1 cellular context compared by ENCODE assay signal in the genomic region with DNA sequence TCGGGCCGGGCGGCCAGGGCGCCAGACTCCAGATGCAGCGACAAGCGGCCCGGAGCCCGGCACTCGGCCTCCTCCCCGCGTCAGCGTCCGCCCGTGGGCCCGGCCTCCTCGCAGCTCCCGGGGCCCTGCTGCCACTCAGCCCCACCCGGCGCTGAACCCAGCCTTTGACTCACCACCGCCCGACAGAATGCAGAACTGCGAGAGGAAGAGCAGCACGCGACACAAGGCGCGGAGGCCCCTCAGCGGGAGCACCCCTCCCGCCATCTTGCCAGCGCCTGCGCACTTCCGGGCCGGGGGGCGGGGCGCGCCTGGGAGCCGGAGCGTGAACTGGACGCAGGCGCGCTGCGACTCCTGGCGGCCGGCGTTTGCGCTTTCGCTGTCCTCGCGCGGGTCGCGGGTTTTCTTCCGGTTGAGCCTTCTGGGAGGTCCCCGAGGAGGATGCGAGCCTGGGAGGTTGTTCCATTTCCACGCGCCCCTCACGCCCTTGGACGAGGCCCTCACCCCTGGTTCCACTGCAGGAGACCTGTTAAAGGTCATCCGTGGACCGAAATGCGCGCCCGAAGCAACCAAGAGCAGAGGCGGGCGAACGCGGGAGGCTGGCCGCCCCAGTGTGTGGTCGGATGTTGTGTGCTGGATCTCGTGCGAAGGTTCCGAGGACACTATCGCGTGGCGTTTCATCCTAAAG.
A peak's percentile ranks its signal among the peaks of the same experiment; 100 is the strongest.
TF ChIP-seq lines count a peak whose summit lies in the region.

A gene with protein sequence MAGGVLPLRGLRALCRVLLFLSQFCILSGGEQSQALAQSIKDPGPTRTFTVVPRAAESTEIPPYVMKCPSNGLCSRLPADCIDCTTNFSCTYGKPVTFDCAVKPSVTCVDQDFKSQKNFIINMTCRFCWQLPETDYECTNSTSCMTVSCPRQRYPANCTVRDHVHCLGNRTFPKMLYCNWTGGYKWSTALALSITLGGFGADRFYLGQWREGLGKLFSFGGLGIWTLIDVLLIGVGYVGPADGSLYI (minus strand): TSS at position 284 of the 685 bp plus-strand sequence. CDS start 20 bp downstream, at position 264.

TF ChIP-seq in GM12878, 131 proteins besides CTCF, POLR2A, EP300 and RAD21 (continued from another document and continues in another):
- TF ChIP-seq NKRF (conservative IDR thresholded peaks at IDR 0.05) (peak; percentile 94), CREB1 (IDR thresholded peaks at IDR 0.05; ENCODE audit: low read depth) (no peak), PRDM15 (CRISPR knock-in tag; IDR thresholded peaks at IDR 0.05) (no peak), SMAD5 (IDR thresholded peaks at IDR 0.05; ENCODE audit: low read depth) (peak; percentile 81; the same call in 1 of the 2 replicates), ATF7 (IDR thresholded peaks at IDR 0.05; ENCODE audit: low read depth) (no peak), SMARCA5 (IDR thresholded peaks at IDR 0.05) (peak; percentile 83), HDAC2 (IDR thresholded peaks at IDR 0.05) (no peak), SKIL (IDR thresholded peaks at IDR 0.05; ENCODE audit: low read depth, poor library complexity, severe bottlenecking) (no peak), DPF2 (IDR thresholded peaks at IDR 0.05) (peak; percentile 81), NFXL1 (IDR thresholded peaks at IDR 0.05; ENCODE audit: borderline replicate concordance) (no peak), SPI1 (IDR thresholded peaks at IDR 0.05; ENCODE audit: borderline replicate concordance, insufficient read depth, low read depth, low read length) (peak; percentile 80), MEF2A (IDR thresholded peaks at IDR 0.05; ENCODE audit: insufficient read depth, low read depth, low read length) (no peak), EGR1 (IDR thresholded peaks at IDR 0.05; ENCODE audit: borderline replicate concordance in 1 of 2, low read depth in 2 of 2, low read length in 2 of 2) (peak in 1 of 2 experiments; percentile 10; a peak in 1 of 3 replicates), HDGF (IDR thresholded peaks at IDR 0.05) (no peak), POLR2AphosphoS2 (IDR thresholded peaks at IDR 0.05; ENCODE audit: low read depth, low read length) (peak; percentile 87), CBX3 (IDR thresholded peaks at IDR 0.05; ENCODE audit: borderline replicate concordance, low read depth) (no peak), CHD1 (IDR thresholded peaks at IDR 0.05; ENCODE audit: low read depth, low read length) (0 out of 2 replicates have a peak, but pooled peaks have one; percentile 17), LARP7 (IDR thresholded peaks at IDR 0.05) (peak; percentile 83), TBL1XR1 (IDR thresholded peaks at IDR 0.05; ENCODE audit: low read depth, low read length) (0 out of 2 replicates have a peak, but pooled peaks have one; percentile 27), SIN3A (IDR thresholded peaks at IDR 0.05; ENCODE audit: low read depth, low read length) (peak; percentile 52), NR2C1 (IDR thresholded peaks at IDR 0.05) (peak; percentile 94), HCFC1 (IDR thresholded peaks at IDR 0.05; ENCODE audit: low read length) (peak; percentile 62; the same call in 1 of the 2 replicates), IKZF1 (conservative IDR thresholded peaks at IDR 0.05) (peak; percentile 82), SMC3 (IDR thresholded peaks at IDR 0.05; ENCODE audit: borderline replicate concordance, low read length) (peak; percentile 20; the same call in 1 of the 2 replicates), POU2F2 (IDR thresholded peaks at IDR 0.05; ENCODE audit: borderline replicate concordance, low read depth, low read length) (peak; percentile 51; the same call in 2 of the 3 replicates), YBX1 (IDR thresholded peaks at IDR 0.05) (no peak), RAD51 (IDR thresholded peaks at IDR 0.05) (no peak), CEBPB (IDR thresholded peaks at IDR 0.05; ENCODE audit: borderline replicate concordance in 1 of 2, low read depth in 2 of 2, low read length in 2 of 2) (no peak), IRF4 (IDR thresholded peaks at IDR 0.05; ENCODE audit: low read depth, low read length) (peak; percentile 6; the same call in 1 of the 2 replicates), TAF1 (IDR thresholded peaks at IDR 0.05; ENCODE audit: borderline replicate concordance, low read depth, low read length) (peak; percentile 96), MTA2 (IDR thresholded peaks at IDR 0.05; ENCODE audit: low read depth) (0 out of 2 replicates have a peak, but pooled peaks have one; percentile 35), CBX5 (IDR thresholded peaks at IDR 0.05; ENCODE audit: low read depth) (no peak)
- TF ChIP-seq, protein P1, sequence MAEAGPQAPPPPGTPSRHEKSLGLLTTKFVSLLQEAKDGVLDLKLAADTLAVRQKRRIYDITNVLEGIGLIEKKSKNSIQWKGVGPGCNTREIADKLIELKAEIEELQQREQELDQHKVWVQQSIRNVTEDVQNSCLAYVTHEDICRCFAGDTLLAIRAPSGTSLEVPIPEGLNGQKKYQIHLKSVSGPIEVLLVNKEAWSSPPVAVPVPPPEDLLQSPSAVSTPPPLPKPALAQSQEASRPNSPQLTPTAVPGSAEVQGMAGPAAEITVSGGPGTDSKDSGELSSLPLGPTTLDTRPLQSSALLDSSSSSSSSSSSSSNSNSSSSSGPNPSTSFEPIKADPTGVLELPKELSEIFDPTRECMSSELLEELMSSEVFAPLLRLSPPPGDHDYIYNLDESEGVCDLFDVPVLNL (IDR thresholded peaks at IDR 0.05; ENCODE audit: low read depth, low read length): no peak; the same call in 1 of the 2 replicates
- TF ChIP-seq, protein P2, sequence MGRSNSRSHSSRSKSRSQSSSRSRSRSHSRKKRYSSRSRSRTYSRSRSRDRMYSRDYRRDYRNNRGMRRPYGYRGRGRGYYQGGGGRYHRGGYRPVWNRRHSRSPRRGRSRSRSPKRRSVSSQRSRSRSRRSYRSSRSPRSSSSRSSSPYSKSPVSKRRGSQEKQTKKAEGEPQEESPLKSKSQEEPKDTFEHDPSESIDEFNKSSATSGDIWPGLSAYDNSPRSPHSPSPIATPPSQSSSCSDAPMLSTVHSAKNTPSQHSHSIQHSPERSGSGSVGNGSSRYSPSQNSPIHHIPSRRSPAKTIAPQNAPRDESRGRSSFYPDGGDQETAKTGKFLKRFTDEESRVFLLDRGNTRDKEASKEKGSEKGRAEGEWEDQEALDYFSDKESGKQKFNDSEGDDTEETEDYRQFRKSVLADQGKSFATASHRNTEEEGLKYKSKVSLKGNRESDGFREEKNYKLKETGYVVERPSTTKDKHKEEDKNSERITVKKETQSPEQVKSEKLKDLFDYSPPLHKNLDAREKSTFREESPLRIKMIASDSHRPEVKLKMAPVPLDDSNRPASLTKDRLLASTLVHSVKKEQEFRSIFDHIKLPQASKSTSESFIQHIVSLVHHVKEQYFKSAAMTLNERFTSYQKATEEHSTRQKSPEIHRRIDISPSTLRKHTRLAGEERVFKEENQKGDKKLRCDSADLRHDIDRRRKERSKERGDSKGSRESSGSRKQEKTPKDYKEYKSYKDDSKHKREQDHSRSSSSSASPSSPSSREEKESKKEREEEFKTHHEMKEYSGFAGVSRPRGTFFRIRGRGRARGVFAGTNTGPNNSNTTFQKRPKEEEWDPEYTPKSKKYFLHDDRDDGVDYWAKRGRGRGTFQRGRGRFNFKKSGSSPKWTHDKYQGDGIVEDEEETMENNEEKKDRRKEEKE (IDR thresholded peaks at IDR 0.05): no peak
- TF ChIP-seq, protein P3, sequence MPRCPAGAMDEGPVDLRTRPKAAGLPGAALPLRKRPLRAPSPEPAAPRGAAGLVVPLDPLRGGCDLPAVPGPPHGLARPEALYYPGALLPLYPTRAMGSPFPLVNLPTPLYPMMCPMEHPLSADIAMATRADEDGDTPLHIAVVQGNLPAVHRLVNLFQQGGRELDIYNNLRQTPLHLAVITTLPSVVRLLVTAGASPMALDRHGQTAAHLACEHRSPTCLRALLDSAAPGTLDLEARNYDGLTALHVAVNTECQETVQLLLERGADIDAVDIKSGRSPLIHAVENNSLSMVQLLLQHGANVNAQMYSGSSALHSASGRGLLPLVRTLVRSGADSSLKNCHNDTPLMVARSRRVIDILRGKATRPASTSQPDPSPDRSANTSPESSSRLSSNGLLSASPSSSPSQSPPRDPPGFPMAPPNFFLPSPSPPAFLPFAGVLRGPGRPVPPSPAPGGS (IDR thresholded peaks at IDR 0.05; ENCODE audit: borderline replicate concordance, insufficient read depth, low read depth, low read length, poor library complexity, severe bottlenecking): no peak
- TF ChIP-seq, protein P4, sequence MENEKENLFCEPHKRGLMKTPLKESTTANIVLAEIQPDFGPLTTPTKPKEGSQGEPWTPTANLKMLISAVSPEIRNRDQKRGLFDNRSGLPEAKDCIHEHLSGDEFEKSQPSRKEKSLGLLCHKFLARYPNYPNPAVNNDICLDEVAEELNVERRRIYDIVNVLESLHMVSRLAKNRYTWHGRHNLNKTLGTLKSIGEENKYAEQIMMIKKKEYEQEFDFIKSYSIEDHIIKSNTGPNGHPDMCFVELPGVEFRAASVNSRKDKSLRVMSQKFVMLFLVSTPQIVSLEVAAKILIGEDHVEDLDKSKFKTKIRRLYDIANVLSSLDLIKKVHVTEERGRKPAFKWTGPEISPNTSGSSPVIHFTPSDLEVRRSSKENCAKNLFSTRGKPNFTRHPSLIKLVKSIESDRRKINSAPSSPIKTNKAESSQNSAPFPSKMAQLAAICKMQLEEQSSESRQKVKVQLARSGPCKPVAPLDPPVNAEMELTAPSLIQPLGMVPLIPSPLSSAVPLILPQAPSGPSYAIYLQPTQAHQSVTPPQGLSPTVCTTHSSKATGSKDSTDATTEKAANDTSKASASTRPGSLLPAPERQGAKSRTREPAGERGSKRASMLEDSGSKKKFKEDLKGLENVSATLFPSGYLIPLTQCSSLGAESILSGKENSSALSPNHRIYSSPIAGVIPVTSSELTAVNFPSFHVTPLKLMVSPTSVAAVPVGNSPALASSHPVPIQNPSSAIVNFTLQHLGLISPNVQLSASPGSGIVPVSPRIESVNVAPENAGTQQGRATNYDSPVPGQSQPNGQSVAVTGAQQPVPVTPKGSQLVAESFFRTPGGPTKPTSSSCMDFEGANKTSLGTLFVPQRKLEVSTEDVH (IDR thresholded peaks at IDR 0.05; ENCODE audit: low read depth, partially characterized antibody): no peak
- TF ChIP-seq, protein P5, sequence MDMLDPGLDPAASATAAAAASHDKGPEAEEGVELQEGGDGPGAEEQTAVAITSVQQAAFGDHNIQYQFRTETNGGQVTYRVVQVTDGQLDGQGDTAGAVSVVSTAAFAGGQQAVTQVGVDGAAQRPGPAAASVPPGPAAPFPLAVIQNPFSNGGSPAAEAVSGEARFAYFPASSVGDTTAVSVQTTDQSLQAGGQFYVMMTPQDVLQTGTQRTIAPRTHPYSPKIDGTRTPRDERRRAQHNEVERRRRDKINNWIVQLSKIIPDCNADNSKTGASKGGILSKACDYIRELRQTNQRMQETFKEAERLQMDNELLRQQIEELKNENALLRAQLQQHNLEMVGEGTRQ (IDR thresholded peaks at IDR 0.05; ENCODE audit: borderline replicate concordance, low read depth, low read length): no peak
- TF ChIP-seq, protein P6, sequence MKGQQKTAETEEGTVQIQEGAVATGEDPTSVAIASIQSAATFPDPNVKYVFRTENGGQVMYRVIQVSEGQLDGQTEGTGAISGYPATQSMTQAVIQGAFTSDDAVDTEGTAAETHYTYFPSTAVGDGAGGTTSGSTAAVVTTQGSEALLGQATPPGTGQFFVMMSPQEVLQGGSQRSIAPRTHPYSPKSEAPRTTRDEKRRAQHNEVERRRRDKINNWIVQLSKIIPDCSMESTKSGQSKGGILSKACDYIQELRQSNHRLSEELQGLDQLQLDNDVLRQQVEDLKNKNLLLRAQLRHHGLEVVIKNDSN (IDR thresholded peaks at IDR 0.05; ENCODE audit: borderline replicate concordance, extremely low read length, insufficient read depth, low read depth, low read length): no peak
